1 cellular context compared by ENCODE assay signal in genomic region chr1:18480315-18481189, GRCh38.
TF ChIP-seq lines count a peak whose summit lies in the region.

Gene KLHDC7A (plus strand): TSS chr1:18480930. CDS start chr1:18480982, 52 bp downstream.

TF ChIP-seq in HepG2, 621 proteins besides CTCF, POLR2A, EP300 and RAD21 (continued from another document and continues in another):
- TF ChIP-seq HMGXB3 (CRISPR knock-in tag; IDR thresholded peaks at IDR 0.05; ENCODE audit: borderline replicate concordance) (no peak), CEBPG (CRISPR knock-in tag; IDR thresholded peaks at IDR 0.05) (no peak; the same call in 1 of the 2 replicates), MZF1 (CRISPR knock-in tag; IDR thresholded peaks at IDR 0.05; ENCODE audit: borderline replicate concordance) (no peak), SOX6 (IDR thresholded peaks at IDR 0.05) (no peak), SOX6 (CRISPR knock-in tag; IDR thresholded peaks at IDR 0.05) (peak; percentile 48; the same call in 1 of the 2 replicates), NFYB (CRISPR knock-in tag; IDR thresholded peaks at IDR 0.05) (peak; percentile 11; the same call in 1 of the 2 replicates), RFX5 (IDR thresholded peaks at IDR 0.05; ENCODE audit: low read depth, low read length) (no peak), NR2F6 (IDR thresholded peaks at IDR 0.05) (no peak), NR2F6 (CRISPR knock-in tag; IDR thresholded peaks at IDR 0.05) (peak; percentile 52; the same call in 1 of the 2 replicates), ISX (CRISPR knock-in tag; conservative IDR thresholded peaks at IDR 0.05) (no peak), ZNF713 (CRISPR knock-in tag; IDR thresholded peaks at IDR 0.05) (no peak), MAFF (IDR thresholded peaks at IDR 0.05; ENCODE audit: low read depth, low read length) (no peak), ZNF367 (CRISPR knock-in tag; IDR thresholded peaks at IDR 0.05; ENCODE audit: borderline replicate concordance) (no peak), GABPB1 (CRISPR knock-in tag; IDR thresholded peaks at IDR 0.05) (peak; percentile 19; the same call in 1 of the 2 replicates), GABPA (IDR thresholded peaks at IDR 0.05; ENCODE audit: low read depth, low read length) (no peak), GABPA (CRISPR knock-in tag; IDR thresholded peaks at IDR 0.05; ENCODE audit: low read depth) (no peak), CENPBD1 (CRISPR knock-in tag; IDR thresholded peaks at IDR 0.05; ENCODE audit: borderline replicate concordance, low read depth) (no peak), ERF (CRISPR knock-in tag; IDR thresholded peaks at IDR 0.05) (no peak), TP53 (CRISPR knock-in tag; conservative IDR thresholded peaks at IDR 0.05) (no peak), EHMT2 (IDR thresholded peaks at IDR 0.05; ENCODE audit: borderline replicate concordance, low read depth, low read length) (no peak), FOXC1 (CRISPR knock-in tag; IDR thresholded peaks at IDR 0.05; ENCODE audit: borderline replicate concordance) (no peak), PITX1 (CRISPR knock-in tag; IDR thresholded peaks at IDR 0.05) (no peak), KAT8 (CRISPR knock-in tag; IDR thresholded peaks at IDR 0.05) (0 out of 2 replicates have a peak, but pooled peaks have one; percentile 18), ZNF891 (CRISPR knock-in tag; IDR thresholded peaks at IDR 0.05) (0 out of 2 replicates have a peak, but pooled peaks have one; percentile 49), NFIC (IDR thresholded peaks at IDR 0.05; ENCODE audit: low read length) (no peak), MTF1 (CRISPR knock-in tag; IDR thresholded peaks at IDR 0.05) (no peak), ZNF383 (CRISPR knock-in tag; IDR thresholded peaks at IDR 0.05; ENCODE audit: borderline replicate concordance) (0 out of 2 replicates have a peak, but pooled peaks have one; percentile 60), XRCC5 (optimal IDR thresholded peaks at IDR 0.05; ENCODE audit: low read length) (peak; percentile 29), MAFK (conservative IDR thresholded peaks at IDR 0.05 in 1 of 2, IDR thresholded peaks at IDR 0.05 in 1 of 2; ENCODE audit: low read length in 2 of 2) (no peak), POLR2AphosphoS5 (IDR thresholded peaks at IDR 0.05; ENCODE audit: low read depth, low read length) (peak; percentile 55; the same call in 1 of the 2 replicates), HIVEP1 (CRISPR knock-in tag; IDR thresholded peaks at IDR 0.05) (no peak), SNAI1 (CRISPR knock-in tag; IDR thresholded peaks at IDR 0.05; ENCODE audit: borderline replicate concordance) (no peak), MNT (IDR thresholded peaks at IDR 0.05) (no peak), ZFX (CRISPR knock-in tag; IDR thresholded peaks at IDR 0.05; ENCODE audit: low read depth) (peak; percentile 82), FOXO1 (CRISPR knock-in tag; IDR thresholded peaks at IDR 0.05) (peak; percentile 30; the same call in 1 of the 2 replicates), SIX4 (CRISPR knock-in tag; IDR thresholded peaks at IDR 0.05) (no peak), HMG20A (CRISPR knock-in tag; IDR thresholded peaks at IDR 0.05; ENCODE audit: borderline replicate concordance) (no peak), NR2F1 (CRISPR knock-in tag; IDR thresholded peaks at IDR 0.05) (no peak), ZNF317 (CRISPR knock-in tag; IDR thresholded peaks at IDR 0.05) (0 out of 2 replicates have a peak, but pooled peaks have one; percentile 35), ADNP (CRISPR knock-in tag; IDR thresholded peaks at IDR 0.05) (no peak), ZNF296 (CRISPR knock-in tag; conservative IDR thresholded peaks at IDR 0.05) (0 out of 2 replicates have a peak, but pooled peaks have one; percentile 52), ATRX (CRISPR knock-in tag; IDR thresholded peaks at IDR 0.05; ENCODE audit: borderline replicate concordance) (no peak), ZNF274 (CRISPR knock-in tag; IDR thresholded peaks at IDR 0.05) (peak; percentile 85; the same call in 1 of the 2 replicates), SMC3 (IDR thresholded peaks at IDR 0.05; ENCODE audit: low read length) (no peak), TCF12 (IDR thresholded peaks at IDR 0.05) (no peak), TCF12 (CRISPR knock-in tag; IDR thresholded peaks at IDR 0.05) (no peak), ARNT2 (CRISPR knock-in tag; IDR thresholded peaks at IDR 0.05; ENCODE audit: low read depth) (0 out of 2 replicates have a peak, but pooled peaks have one; percentile 29), ZNF160 (CRISPR knock-in tag; IDR thresholded peaks at IDR 0.05) (no peak)
- TF ChIP-seq, protein P1, sequence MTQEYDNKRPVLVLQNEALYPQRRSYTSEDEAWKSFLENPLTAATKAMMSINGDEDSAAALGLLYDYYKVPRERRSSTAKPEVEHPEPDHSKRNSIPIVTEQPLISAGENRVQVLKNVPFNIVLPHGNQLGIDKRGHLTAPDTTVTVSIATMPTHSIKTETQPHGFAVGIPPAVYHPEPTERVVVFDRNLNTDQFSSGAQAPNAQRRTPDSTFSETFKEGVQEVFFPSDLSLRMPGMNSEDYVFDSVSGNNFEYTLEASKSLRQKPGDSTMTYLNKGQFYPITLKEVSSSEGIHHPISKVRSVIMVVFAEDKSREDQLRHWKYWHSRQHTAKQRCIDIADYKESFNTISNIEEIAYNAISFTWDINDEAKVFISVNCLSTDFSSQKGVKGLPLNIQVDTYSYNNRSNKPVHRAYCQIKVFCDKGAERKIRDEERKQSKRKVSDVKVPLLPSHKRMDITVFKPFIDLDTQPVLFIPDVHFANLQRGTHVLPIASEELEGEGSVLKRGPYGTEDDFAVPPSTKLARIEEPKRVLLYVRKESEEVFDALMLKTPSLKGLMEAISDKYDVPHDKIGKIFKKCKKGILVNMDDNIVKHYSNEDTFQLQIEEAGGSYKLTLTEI (CRISPR knock-in tag; conservative IDR thresholded peaks at IDR 0.05) = no peak
- TF ChIP-seq, protein P2, sequence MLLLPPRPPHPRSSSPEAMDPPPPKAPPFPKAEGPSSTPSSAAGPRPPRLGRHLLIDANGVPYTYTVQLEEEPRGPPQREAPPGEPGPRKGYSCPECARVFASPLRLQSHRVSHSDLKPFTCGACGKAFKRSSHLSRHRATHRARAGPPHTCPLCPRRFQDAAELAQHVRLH (CRISPR knock-in tag; IDR thresholded peaks at IDR 0.05; ENCODE audit: borderline replicate concordance, low read depth) = no peak
- TF ChIP-seq, protein P3, sequence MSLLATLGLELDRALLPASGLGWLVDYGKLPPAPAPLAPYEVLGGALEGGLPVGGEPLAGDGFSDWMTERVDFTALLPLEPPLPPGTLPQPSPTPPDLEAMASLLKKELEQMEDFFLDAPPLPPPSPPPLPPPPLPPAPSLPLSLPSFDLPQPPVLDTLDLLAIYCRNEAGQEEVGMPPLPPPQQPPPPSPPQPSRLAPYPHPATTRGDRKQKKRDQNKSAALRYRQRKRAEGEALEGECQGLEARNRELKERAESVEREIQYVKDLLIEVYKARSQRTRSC (CRISPR knock-in tag; IDR thresholded peaks at IDR 0.05; ENCODE audit: low read depth) = no peak
- TF ChIP-seq, protein P4, sequence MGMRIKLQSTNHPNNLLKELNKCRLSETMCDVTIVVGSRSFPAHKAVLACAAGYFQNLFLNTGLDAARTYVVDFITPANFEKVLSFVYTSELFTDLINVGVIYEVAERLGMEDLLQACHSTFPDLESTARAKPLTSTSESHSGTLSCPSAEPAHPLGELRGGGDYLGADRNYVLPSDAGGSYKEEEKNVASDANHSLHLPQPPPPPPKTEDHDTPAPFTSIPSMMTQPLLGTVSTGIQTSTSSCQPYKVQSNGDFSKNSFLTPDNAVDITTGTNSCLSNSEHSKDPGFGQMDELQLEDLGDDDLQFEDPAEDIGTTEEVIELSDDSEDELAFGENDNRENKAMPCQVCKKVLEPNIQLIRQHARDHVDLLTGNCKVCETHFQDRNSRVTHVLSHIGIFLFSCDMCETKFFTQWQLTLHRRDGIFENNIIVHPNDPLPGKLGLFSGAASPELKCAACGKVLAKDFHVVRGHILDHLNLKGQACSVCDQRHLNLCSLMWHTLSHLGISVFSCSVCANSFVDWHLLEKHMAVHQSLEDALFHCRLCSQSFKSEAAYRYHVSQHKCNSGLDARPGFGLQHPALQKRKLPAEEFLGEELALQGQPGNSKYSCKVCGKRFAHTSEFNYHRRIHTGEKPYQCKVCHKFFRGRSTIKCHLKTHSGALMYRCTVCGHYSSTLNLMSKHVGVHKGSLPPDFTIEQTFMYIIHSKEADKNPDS (CRISPR knock-in tag; IDR thresholded peaks at IDR 0.05) = 0 out of 2 replicates have a peak, but pooled peaks have one; percentile 47
- TF ChIP-seq, protein P5, sequence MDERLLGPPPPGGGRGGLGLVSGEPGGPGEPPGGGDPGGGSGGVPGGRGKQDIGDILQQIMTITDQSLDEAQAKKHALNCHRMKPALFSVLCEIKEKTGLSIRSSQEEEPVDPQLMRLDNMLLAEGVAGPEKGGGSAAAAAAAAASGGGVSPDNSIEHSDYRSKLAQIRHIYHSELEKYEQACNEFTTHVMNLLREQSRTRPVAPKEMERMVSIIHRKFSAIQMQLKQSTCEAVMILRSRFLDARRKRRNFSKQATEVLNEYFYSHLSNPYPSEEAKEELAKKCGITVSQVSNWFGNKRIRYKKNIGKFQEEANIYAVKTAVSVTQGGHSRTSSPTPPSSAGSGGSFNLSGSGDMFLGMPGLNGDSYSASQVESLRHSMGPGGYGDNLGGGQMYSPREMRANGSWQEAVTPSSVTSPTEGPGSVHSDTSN (CRISPR knock-in tag; IDR thresholded peaks at IDR 0.05) = no peak
- TF ChIP-seq, protein P6, sequence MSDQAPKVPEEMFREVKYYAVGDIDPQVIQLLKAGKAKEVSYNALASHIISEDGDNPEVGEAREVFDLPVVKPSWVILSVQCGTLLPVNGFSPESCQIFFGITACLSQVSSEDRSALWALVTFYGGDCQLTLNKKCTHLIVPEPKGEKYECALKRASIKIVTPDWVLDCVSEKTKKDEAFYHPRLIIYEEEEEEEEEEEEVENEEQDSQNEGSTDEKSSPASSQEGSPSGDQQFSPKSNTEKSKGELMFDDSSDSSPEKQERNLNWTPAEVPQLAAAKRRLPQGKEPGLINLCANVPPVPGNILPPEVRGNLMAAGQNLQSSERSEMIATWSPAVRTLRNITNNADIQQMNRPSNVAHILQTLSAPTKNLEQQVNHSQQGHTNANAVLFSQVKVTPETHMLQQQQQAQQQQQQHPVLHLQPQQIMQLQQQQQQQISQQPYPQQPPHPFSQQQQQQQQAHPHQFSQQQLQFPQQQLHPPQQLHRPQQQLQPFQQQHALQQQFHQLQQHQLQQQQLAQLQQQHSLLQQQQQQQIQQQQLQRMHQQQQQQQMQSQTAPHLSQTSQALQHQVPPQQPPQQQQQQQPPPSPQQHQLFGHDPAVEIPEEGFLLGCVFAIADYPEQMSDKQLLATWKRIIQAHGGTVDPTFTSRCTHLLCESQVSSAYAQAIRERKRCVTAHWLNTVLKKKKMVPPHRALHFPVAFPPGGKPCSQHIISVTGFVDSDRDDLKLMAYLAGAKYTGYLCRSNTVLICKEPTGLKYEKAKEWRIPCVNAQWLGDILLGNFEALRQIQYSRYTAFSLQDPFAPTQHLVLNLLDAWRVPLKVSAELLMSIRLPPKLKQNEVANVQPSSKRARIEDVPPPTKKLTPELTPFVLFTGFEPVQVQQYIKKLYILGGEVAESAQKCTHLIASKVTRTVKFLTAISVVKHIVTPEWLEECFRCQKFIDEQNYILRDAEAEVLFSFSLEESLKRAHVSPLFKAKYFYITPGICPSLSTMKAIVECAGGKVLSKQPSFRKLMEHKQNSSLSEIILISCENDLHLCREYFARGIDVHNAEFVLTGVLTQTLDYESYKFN (CRISPR knock-in tag; conservative IDR thresholded peaks at IDR 0.05) = peak; percentile 80
